1 cellular context compared by ENCODE assay signal in genomic region chr12:49777800-49778748, GRCh38.
TF ChIP-seq lines count a peak whose summit lies in the region.

No MANE protein-coding gene starts in this region.

TF ChIP-seq in GM12878, 131 proteins besides CTCF, POLR2A, EP300 and RAD21 (continued from another document):
- 0 out of 2 replicates have a peak, but pooled peaks have one; percentile 39 for TF ChIP-seq HDGF (IDR thresholded peaks at IDR 0.05)
- no peak for TF ChIP-seq SKIL (IDR thresholded peaks at IDR 0.05; ENCODE audit: low read depth, poor library complexity, severe bottlenecking)
- TF ChIP-seq FOXK2 (IDR thresholded peaks at IDR 0.05), result no peak
